12 cellular contexts compared by ENCODE assay signal in genomic region chr12:110556705-110557104, GRCh38. TPM values are rescaled to one million over a fixed set of nuclear protein-coding genes. Genes with fewer than 3 reads are reported as not detected.
DNase-seq lines count a peak whose midpoint lies in the region; ATAC-seq and TF ChIP-seq lines count a peak whose summit lies in the region.
"Had no signal": no experiment of that assay in that cellular context is flagged by ENCODE, and none has a peak within 500 bp of the region (broad histone marks: within the 10 kb centered on the region; RNA-seq: fewer than 3 reads in every experiment).

No MANE protein-coding gene starts in this region.

- 92% methylated on average over 10 of the region's 10 CpGs for WGBS in hepatocyte (ENCODE audit: low lambda C conversion rate, missing lambda C conversion rate)

- H3K4me3 ChIP-seq in CD8-positive, alpha-beta memory T cell (ENCODE audit: low read length), result no peak overlapping the region
- H3K4me3 ChIP-seq in adipocyte (ENCODE audit: low read length) (peak overlapping the region; percentile 71), muscle layer of colon (ENCODE audit: low read depth in 1 of 2, low read length in 2 of 2) (no peak overlapping the region), hepatocyte (no peak overlapping the region)

- H3K36me3 Mint-ChIP-seq in CD8-positive, alpha-beta memory T cell, result peaks cover 0 to 14% (median 2%) of the 10 kb centered on the region in 3 donors

- peak overlapping the region in 1 of 7 donors; percentile 15 for H3K4me3 Mint-ChIP-seq in CD8-positive, alpha-beta memory T cell

- H3K79me2 ChIP-seq in hepatocyte, result peaks cover 98% of the 10 kb centered on the region

- H3K27ac Mint-ChIP-seq in CD8-positive, alpha-beta memory T cell, result peak overlapping the region in 6 of 8 donors; percentile 5 to 79 (median 64)

- H3K9ac ChIP-seq in adipocyte (ENCODE audit: low read length), result peak overlapping the region; percentile 52
- no peak overlapping the region for H3K9ac ChIP-seq in muscle layer of colon (ENCODE audit: low read length)

- H3K36me3 ChIP-seq in CD8-positive, alpha-beta memory T cell (ENCODE audit: insufficient read depth, low read length), result no peaks in the 10 kb centered on the region
- H3K36me3 ChIP-seq in adipocyte (ENCODE audit: control insufficient read depth, insufficient read depth, low read length, severe bottlenecking) (no peaks in the 10 kb centered on the region), muscle layer of colon (ENCODE audit: insufficient read depth, low read length) (no peaks in the 10 kb centered on the region), hepatocyte (replicated peaks; ENCODE audit: insufficient read depth, low read depth) (no peaks in the 10 kb centered on the region)

- peaks cover 31% of the 10 kb centered on the region for H3K4me1 ChIP-seq in CD8-positive, alpha-beta memory T cell (ENCODE audit: insufficient read depth, low read length)
- H3K4me1 ChIP-seq in adipocyte (ENCODE audit: control insufficient read depth, insufficient read depth, low read length), result peaks cover 60% of the 10 kb centered on the region
- H3K4me1 ChIP-seq in muscle layer of colon (ENCODE audit: insufficient read depth, low read length), result peaks cover 28% of the 10 kb centered on the region
- no peaks in the 10 kb centered on the region for H3K4me1 ChIP-seq in hepatocyte (ENCODE audit: insufficient read depth)

- TF ChIP-seq CTCF in hepatocyte (IDR thresholded peaks at IDR 0.05; ENCODE audit: poor library complexity), result no peak

- H3K9me3 ChIP-seq in CD8-positive, alpha-beta memory T cell (ENCODE audit: low read length), result no peaks in the 10 kb centered on the region
- no peaks in the 10 kb centered on the region for H3K9me3 ChIP-seq in adipocyte (ENCODE audit: control insufficient read depth, low read length)
- H3K9me3 ChIP-seq in muscle layer of colon (ENCODE audit: low read length), result no peaks in the 10 kb centered on the region
- H3K9me3 ChIP-seq in hepatocyte (ENCODE audit: low read depth), result no peaks in the 10 kb centered on the region

- POLR2A ChIA-PET in CD8-positive, alpha-beta memory T cell (lab: Charles Lee), result interaction anchor here (1.3 kb wide), 1 partner anchor 11 kb away, joined by 5 read pairs; no protein-coding TSS in a partner anchor

- H4K20me1 ChIP-seq in hepatocyte (ENCODE audit: insufficient read depth, poor library complexity, severe bottlenecking), result peaks cover 32% of the 10 kb centered on the region

- H3K27me3 Mint-ChIP-seq in CD8-positive, alpha-beta memory T cell, result no peaks in the 10 kb centered on the region

- ATAC-seq in activated CD4-positive, CD25-positive, alpha-beta regulatory T cell treated with anti-CD3 and anti-CD28 coated beads, Interleukin-2, amount 50 U/mL, for 24 hours, result no peak

- no peaks in the 10 kb centered on the region for H3K27me3 ChIP-seq in CD8-positive, alpha-beta memory T cell (ENCODE audit: insufficient read depth, low read length, poor library complexity, severe bottlenecking)
- no peaks in the 10 kb centered on the region for H3K27me3 ChIP-seq in adipocyte (replicated peaks; ENCODE audit: control insufficient read depth, insufficient read depth, low read length)
- H3K27me3 ChIP-seq in muscle layer of colon (ENCODE audit: control insufficient read depth in 1 of 2, insufficient read depth in 2 of 2, low read length in 2 of 2), result no peaks in the 10 kb centered on the region
- H3K27me3 ChIP-seq in hepatocyte, result no peaks in the 10 kb centered on the region

- no peak overlapping the region for H2AFZ ChIP-seq in hepatocyte

- H3K4me2 ChIP-seq in hepatocyte, result no peak overlapping the region

- H3K4me1 Mint-ChIP-seq in CD8-positive, alpha-beta memory T cell, result peaks cover 49 to 76% (median 59%) of the 10 kb centered on the region in 3 donors

- H3K27ac ChIP-seq in CD8-positive, alpha-beta memory T cell (ENCODE audit: low read depth, low read length), result no peak overlapping the region
- H3K27ac ChIP-seq in muscle layer of colon (ENCODE audit: low read depth, low read length), result peak overlapping the region; percentile 65
- no peak overlapping the region for H3K27ac ChIP-seq in hepatocyte
- no peak overlapping the region for H3K27ac ChIP-seq in caudate nucleus (ENCODE audit: low read depth, low read length)

- CTCF ChIA-PET in CD8-positive, alpha-beta memory T cell (lab: Charles Lee), result interaction anchor here (8.2 kb wide), 1 partner anchor 40 kb away, joined by 154 read pairs; no protein-coding TSS in a partner anchor

- H3K9me3 Mint-ChIP-seq in CD8-positive, alpha-beta memory T cell, result no peaks in the 10 kb centered on the region

- DNase-seq in CD8-positive, alpha-beta memory T cell, result no peak
- DNase-seq in adipocyte (ENCODE audit: low read depth) (no peak), hepatocyte (ENCODE audit: low spot score) (no peak), caudate nucleus (lab: John Stamatoyannopoulos, UW) (no peak)
- DNase-seq: activated CD4-positive, CD25-positive, alpha-beta regulatory T cell treated with anti-CD3 and anti-CD28 coated beads, Interleukin-2, amount 50 U/mL, for 72 hours; activated T-cell treated with anti-CD3 and anti-CD28 coated beads, Interleukin-2, amount 50 U/mL, for 48 hours; GF-D8; glutamatergic neuron; HCEC 1CT; SW 1271 had no signal

- H3K9me2 ChIP-seq in hepatocyte (replicated peaks; ENCODE audit: insufficient read depth), result no peaks in the 10 kb centered on the region

RNA-seq across cellular contexts. Expression of gene PPTC7, which starts 26.4 kb away (rescaled TPM):
- total RNA-seq in CD8-positive, alpha-beta memory T cell, result 10 to 100 TPM; 52.0 TPM
- 11.7 TPM for polyA plus RNA-seq in CD8-positive, alpha-beta memory T cell
- 11.8 and 17.1 TPM in 2 replicates for total RNA-seq in hepatocyte
- polyA plus RNA-seq in hepatocyte, result 8.1 and 8.6 TPM in 2 replicates

RNA-seq across cellular contexts. Expression of gene RAD9B, which starts 54.6 kb away (rescaled TPM):
- 1 to 10 TPM in 1 of 2 experiments, under 1 TPM in 1; 0.74 to 1.9 TPM for total RNA-seq in CD8-positive, alpha-beta memory T cell
- 0.52 TPM for polyA plus RNA-seq in CD8-positive, alpha-beta memory T cell
- 0.23 and 0.24 TPM in 2 replicates for total RNA-seq in hepatocyte
- 0.13 and 0.61 TPM in 2 replicates for polyA plus RNA-seq in hepatocyte

RNA-seq across cellular contexts. Expression of gene VPS29, which starts 54.8 kb away (rescaled TPM):
- 10 to 100 TPM; 86.4 to 88.3 TPM for total RNA-seq in CD8-positive, alpha-beta memory T cell
- polyA plus RNA-seq in CD8-positive, alpha-beta memory T cell, result 150 TPM
- 102 and 110 TPM in 2 replicates for total RNA-seq in hepatocyte
- 176 and 177 TPM in 2 replicates for polyA plus RNA-seq in hepatocyte

RNA-seq across cellular contexts. Expression of gene TCTN1, which starts 57.2 kb away (rescaled TPM):
- 10 to 100 TPM in 1 of 2 experiments, 1 to 10 TPM in 1; 9.8 to 11.1 TPM for total RNA-seq in CD8-positive, alpha-beta memory T cell
- polyA plus RNA-seq in CD8-positive, alpha-beta memory T cell, result 4.6 TPM
- 36.8 and 40.6 TPM in 2 replicates for total RNA-seq in hepatocyte
- 39.0 and 40.9 TPM in 2 replicates for polyA plus RNA-seq in hepatocyte
